8 cellular contexts compared by ENCODE assay signal in the genomic region with DNA sequence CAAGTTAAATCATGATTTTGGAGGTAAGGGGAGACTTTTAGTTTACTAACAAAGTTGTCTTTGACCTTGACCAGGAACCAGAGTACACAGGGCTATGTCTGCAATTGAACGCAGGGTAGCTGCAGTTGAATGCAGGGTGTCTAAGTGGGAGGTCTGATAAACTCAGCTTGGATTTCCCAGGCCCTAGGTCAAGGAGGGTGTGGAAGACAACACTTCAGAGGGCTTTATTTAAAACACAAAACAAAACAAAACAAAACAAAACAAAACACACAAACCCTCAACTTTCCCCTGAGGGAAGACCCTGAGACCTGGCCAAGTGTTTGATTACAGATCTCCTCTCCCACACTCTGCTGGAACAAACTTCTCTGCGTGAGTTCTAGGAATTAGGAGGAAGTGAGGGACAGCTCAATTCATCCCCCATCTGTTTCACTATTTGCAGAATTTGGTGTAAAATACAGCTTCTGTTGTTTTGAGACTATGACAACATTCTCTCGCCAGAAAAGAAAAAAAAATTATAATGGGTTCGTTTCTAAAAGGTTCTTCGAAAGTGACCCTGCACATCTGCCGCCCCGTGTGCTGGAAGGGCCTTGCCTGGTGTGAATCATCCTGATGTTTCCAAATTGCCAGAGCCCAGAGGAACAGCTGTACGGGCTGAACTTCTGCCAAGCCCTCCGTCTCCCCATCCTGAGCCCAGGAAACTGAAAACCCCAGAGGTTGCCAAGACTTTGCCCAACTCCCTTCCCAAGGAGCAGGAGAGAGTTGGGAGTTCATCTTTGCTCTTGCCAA.
DNase-seq lines count a peak whose midpoint lies in the region; ATAC-seq and TF ChIP-seq lines count a peak whose summit lies in the region.
"Had no signal": no experiment of that assay in that cellular context is flagged by ENCODE, and none has a peak within 500 bp of the region (broad histone marks: within the 10 kb centered on the region; RNA-seq: fewer than 3 reads in every experiment).

No MANE protein-coding gene starts in this region.

- H3K27ac ChIP-seq in coronary artery (peak overlapping the region; percentile 38 to 72), lower lobe of right lung (no peak overlapping the region), upper lobe of left lung (peak overlapping the region in 3 of 4 donors; percentile 15 to 64 (median 23)), A673 (ENCODE audit: low read depth, low read length, poor library complexity, severe bottlenecking) (no peak overlapping the region)

- H3K4me3 ChIP-seq in MG63 (no peak overlapping the region), coronary artery (no peak overlapping the region), lower lobe of right lung (no peak overlapping the region), upper lobe of left lung (no peak overlapping the region), A673 (ENCODE audit: low read depth, low read length, poor library complexity, severe bottlenecking) (no peak overlapping the region)
- H3K4me3 ChIP-seq: skin epidermis had no signal

- no peaks in the 10 kb centered on the region for H3K27me3 ChIP-seq in MG63
- H3K27me3 ChIP-seq in lower lobe of right lung (ENCODE audit: low read depth) = no peaks in the 10 kb centered on the region
- no peaks in the 10 kb centered on the region for H3K27me3 ChIP-seq in upper lobe of left lung
- peaks cover 19% of the 10 kb centered on the region for H3K27me3 ChIP-seq in A673 (replicated peaks; ENCODE audit: insufficient read depth, low read depth, low read length, poor library complexity)

- H3K9me3 ChIP-seq in MG63 (no peaks in the 10 kb centered on the region), lower lobe of right lung (no peaks in the 10 kb centered on the region), upper lobe of left lung (no peaks in the 10 kb centered on the region), A673 (ENCODE audit: low read depth, low read length, poor library complexity, severe bottlenecking) (no peaks in the 10 kb centered on the region)

- no TSS peak for BruUV-seq in A673 (replicated peaks; lab: Mats Ljungman, UMichigan)

- no peak for TF ChIP-seq POLR2A in upper lobe of left lung (IDR thresholded peaks at IDR 0.05)

- peaks cover 18% of the 10 kb centered on the region for H3K4me1 ChIP-seq in lower lobe of right lung
- peaks cover 0 to 6% (median 5%) of the 10 kb centered on the region in 4 donors for H3K4me1 ChIP-seq in upper lobe of left lung
- H3K4me1 ChIP-seq in A673 (ENCODE audit: insufficient read depth, low read length, poor library complexity, severe bottlenecking) = no peaks in the 10 kb centered on the region

- DNase-seq in MG63 = peak; percentile 86
- peak; percentile 79 for DNase-seq in coronary artery (ENCODE audit: low spot score)
- DNase-seq in lower lobe of right lung = no peak
- DNase-seq in upper lobe of left lung = no peak
- DNase-seq in GF-D8 (lab: John Stamatoyannopoulos, UW) = no peak
- no peak for DNase-seq in RPMI8226
- no peak for DNase-seq in A673 (ENCODE audit: low spot score)

- POLR2A ChIA-PET in A673 (lab: Charles Lee; ENCODE audit: low non-redundant PET) = no interaction called here

- TF ChIP-seq EP300 in upper lobe of left lung (IDR thresholded peaks at IDR 0.05) = no peak

- no peak for TF ChIP-seq CTCF in coronary artery (IDR thresholded peaks at IDR 0.05)
- no peak for TF ChIP-seq CTCF in lower lobe of right lung (IDR thresholded peaks at IDR 0.05)
- TF ChIP-seq CTCF in upper lobe of left lung (IDR thresholded peaks at IDR 0.05) = no peak
- TF ChIP-seq CTCF in A673 (conservative IDR thresholded peaks at IDR 0.05; ENCODE audit: low read depth, low read length) = no peak

- ATAC-seq in lower lobe of right lung (peak; percentile 69), upper lobe of left lung (ENCODE audit: low FRiP score in 2 of 2) (peak in 1 of 2 donors; percentile 91)

- CTCF ChIA-PET in A673 (lab: Charles Lee) = no interaction called here

- intact Hi-C loops in lower lobe of right lung (cut with DNase I) = no loop called here
- intact Hi-C loops in A673 (cut with micrococcal nuclease; ENCODE audit: unreplicated experiment) = no loop called here

- H3K36me3 ChIP-seq in MG63 = no peaks in the 10 kb centered on the region
- H3K36me3 ChIP-seq in lower lobe of right lung = no peaks in the 10 kb centered on the region
- no peaks in the 10 kb centered on the region for H3K36me3 ChIP-seq in upper lobe of left lung
- H3K36me3 ChIP-seq in A673 (ENCODE audit: insufficient read depth, low read length, poor library complexity, severe bottlenecking) = no peaks in the 10 kb centered on the region

- WGBS in upper lobe of left lung, 2 donors = 54 to 59% methylated on average over 9 of the region's 9 CpGs

Comparison
In these comparisons a context has a peak if more than half of its experiments do, and no peak if none do; other contexts are left out.
1. DNase-seq: peak in MG63 (single experiment) and coronary artery (single experiment); none in lower lobe of right lung (single experiment), upper lobe of left lung (0 of 2), GF-D8 (single experiment), RPMI8226 (single experiment) and A673 (single experiment).
2. H3K27ac ChIP-seq: peak in coronary artery (2 of 2) and upper lobe of left lung (3 of 4); none in lower lobe of right lung (single experiment) and A673 (single experiment).